ENCODE assay signal across 8 cellular contexts in genomic region chr10:70053212-70053895, GRCh38. TPM values are rescaled to one million over a fixed set of nuclear protein-coding genes. Genes with fewer than 3 reads are reported as not detected.
DNase-seq lines count a peak whose midpoint lies in the region; ATAC-seq, FAIRE-seq and TF ChIP-seq lines count a peak whose summit lies in the region.

No MANE protein-coding gene starts in this region.

- H2AK5ac ChIP-seq in mesendoderm (ENCODE audit: low read length) = no peak overlapping the region

- H2BK5ac ChIP-seq in mesendoderm (ENCODE audit: low read length) = peak overlapping the region; percentile 72

- peak overlapping the region; percentile 95 for H3K18ac ChIP-seq in mesendoderm (ENCODE audit: low read length)

- H2BK120ac ChIP-seq in mesendoderm (ENCODE audit: low read depth, low read length) = peak overlapping the region; percentile 63

- FAIRE-seq in RCC 7860 (lab: Jason Lieb, UNC) = no peak

- 0 to 1% methylated on average over 79 to 81 of the region's 81 CpGs for WGBS in ectodermal cell, 2 experiments
- WGBS in mesendoderm (ENCODE audit: extremely low coverage, insufficient coverage, low lambda C conversion rate) = no CpG with 5 or more reads among the region's 81 CpGs
- WGBS in transverse colon (ENCODE audit: low coverage in 1 of 2), 2 donors = 1% methylated on average over 54 of the region's 81 CpGs; no CpG with 5 or more reads in 1 of the 2 donors

- H3K23ac ChIP-seq in mesendoderm (ENCODE audit: low read length) = no peak overlapping the region

- ATAC-seq in GM21360 (IDR thresholded peaks at IDR 0.05; ENCODE audit: unreplicated experiment) = no peak

- no peak for TF ChIP-seq CTCF in transverse colon (IDR thresholded peaks at IDR 0.05)

- peak overlapping the region; percentile 91 for H3K56ac ChIP-seq in mesendoderm (ENCODE audit: low read length)

- H2BK15ac ChIP-seq in mesendoderm (replicated peaks; ENCODE audit: low read depth) = no peak overlapping the region

- H3K4me3 ChIP-seq in NT2/D1 (ENCODE audit: insufficient read length, low read depth) (peak overlapping the region; percentile 70), ectodermal cell (ENCODE audit: insufficient read depth, low read depth, low read length) (peak overlapping the region; percentile 88), mesendoderm (ENCODE audit: low read length) (peak overlapping the region; percentile 77), transverse colon (peak overlapping the region; percentile 33 to 82 (median 71))

- H3K79me2 ChIP-seq in mesendoderm (ENCODE audit: control insufficient read depth, insufficient read depth, low read length) = peaks cover 18% of the 10 kb centered on the region

- TF ChIP-seq EP300 in transverse colon (IDR thresholded peaks at IDR 0.05; ENCODE audit: low read depth) = no peak

- TF ChIP-seq POLR2A in transverse colon (IDR thresholded peaks at IDR 0.05) = no peak

- H3K9ac ChIP-seq in NT2/D1 (ENCODE audit: insufficient read length, low read depth) (peak overlapping the region; percentile 83), mesendoderm (ENCODE audit: low read length) (peak overlapping the region; percentile 88)

- H3K4ac ChIP-seq in mesendoderm (ENCODE audit: low read depth, low read length) = peak overlapping the region; percentile 88

- intact Hi-C loops in transverse colon (cut with DNase I; ENCODE audit: low total_unique reads) = no loop called here

- H3K27ac ChIP-seq in ectodermal cell (ENCODE audit: insufficient read depth, low read depth, low read length, poor library complexity, severe bottlenecking) (peak overlapping the region; percentile 68), mesendoderm (ENCODE audit: low read depth, low read length) (no peak overlapping the region), transverse colon (peak overlapping the region; percentile 59 to 78 (median 70))

- H3K79me1 ChIP-seq in mesendoderm (ENCODE audit: low read length) = peaks cover 11% of the 10 kb centered on the region

- H3K4me2 ChIP-seq in mesendoderm (ENCODE audit: low read length) = peak overlapping the region; percentile 34

- H3K27me3 ChIP-seq in NT2/D1 (ENCODE audit: insufficient read depth, insufficient read length) (peaks cover 13% of the 10 kb centered on the region), ectodermal cell (ENCODE audit: control insufficient read depth, insufficient read depth, low read length, poor library complexity, severe bottlenecking) (peaks cover 34% of the 10 kb centered on the region), mesendoderm (ENCODE audit: insufficient read depth, low read length, poor library complexity) (peaks cover 8% of the 10 kb centered on the region), transverse colon (peaks cover 30% of the 10 kb centered on the region)

- in situ Hi-C loops in Caki2 (cut with HindIII; ENCODE audit: low pct_unique_long_range_greater_than_20kb, low sequenced_read_pairs) (no loop called here), transverse colon (cut with MboI; ENCODE audit: low pct_ligation_motif_present in 1 of 4, low pct_unique_long_range_greater_than_20kb in 1 of 4, low sequenced_read_pairs in 3 of 4) (no loop called here)

- H3K36me3 ChIP-seq in NT2/D1 (ENCODE audit: insufficient read depth, insufficient read length, low read length) (no peaks in the 10 kb centered on the region), ectodermal cell (ENCODE audit: control insufficient read depth, insufficient read depth, low read length) (no peaks in the 10 kb centered on the region), mesendoderm (ENCODE audit: control insufficient read depth, insufficient read depth, low read length) (no peaks in the 10 kb centered on the region), transverse colon (no peaks in the 10 kb centered on the region)

- H4K5ac ChIP-seq in mesendoderm (ENCODE audit: low read length) = no peak overlapping the region

- H3K9me3 ChIP-seq in NT2/D1 (ENCODE audit: insufficient read depth, low read length) = no peaks in the 10 kb centered on the region
- H3K9me3 ChIP-seq in ectodermal cell (ENCODE audit: control insufficient read depth, low read length) = no peaks in the 10 kb centered on the region
- no peaks in the 10 kb centered on the region for H3K9me3 ChIP-seq in transverse colon

- no peak overlapping the region for H4K8ac ChIP-seq in mesendoderm (ENCODE audit: low read depth, low read length)

- H3K4me1 ChIP-seq in NT2/D1 (ENCODE audit: insufficient read depth, insufficient read length) = no peaks in the 10 kb centered on the region
- H3K4me1 ChIP-seq in ectodermal cell (ENCODE audit: control insufficient read depth, insufficient read depth, low read length) = peaks cover 18% of the 10 kb centered on the region
- peaks cover 10% of the 10 kb centered on the region for H3K4me1 ChIP-seq in mesendoderm (ENCODE audit: control insufficient read depth, low read depth, low read length)
- H3K4me1 ChIP-seq in transverse colon = peaks cover 0 to 14% (median 5%) of the 10 kb centered on the region in 4 donors

- DNase-seq in Caki2 (ENCODE audit: low read depth) (peak; percentile 3), NT2/D1 (ENCODE audit: low read depth, low spot score) (no peak), mesendoderm (no peak), transverse colon (no peak), RCC 7860 (ENCODE audit: low spot score) (no peak), kidney glomerular epithelial cell (lab: John Stamatoyannopoulos, UW) (no peak)

RNA-seq across cellular contexts. Expression of gene MACROH2A2, which starts 0.7 kb away (rescaled TPM):
- 29.0 and 29.4 TPM in 2 replicates for total RNA-seq in Caki2 (2014; rRNA removed; shearing (Covaris generic); ENCODE audit: low replicate concordance)
- 212 TPM for polyA plus RNA-seq in ectodermal cell (2013, experiment 1 of 4)
- 213 TPM for polyA plus RNA-seq in ectodermal cell (2013, experiment 2 of 4)
- 173 TPM for polyA plus RNA-seq in ectodermal cell (2013, experiment 3 of 4)
- 193 TPM for polyA plus RNA-seq in ectodermal cell (2013, experiment 4 of 4)
- 31.9 TPM for polyA plus RNA-seq in mesendoderm (2013, experiment 1 of 2)
- polyA plus RNA-seq in mesendoderm (2013, experiment 2 of 2) = 30.4 TPM
- 1 to 10 TPM; 1.6 to 8.6 (median 7.8) TPM for total RNA-seq in transverse colon
